Comparison of ENCODE assay signal across 1 cellular context in the genomic region with DNA sequence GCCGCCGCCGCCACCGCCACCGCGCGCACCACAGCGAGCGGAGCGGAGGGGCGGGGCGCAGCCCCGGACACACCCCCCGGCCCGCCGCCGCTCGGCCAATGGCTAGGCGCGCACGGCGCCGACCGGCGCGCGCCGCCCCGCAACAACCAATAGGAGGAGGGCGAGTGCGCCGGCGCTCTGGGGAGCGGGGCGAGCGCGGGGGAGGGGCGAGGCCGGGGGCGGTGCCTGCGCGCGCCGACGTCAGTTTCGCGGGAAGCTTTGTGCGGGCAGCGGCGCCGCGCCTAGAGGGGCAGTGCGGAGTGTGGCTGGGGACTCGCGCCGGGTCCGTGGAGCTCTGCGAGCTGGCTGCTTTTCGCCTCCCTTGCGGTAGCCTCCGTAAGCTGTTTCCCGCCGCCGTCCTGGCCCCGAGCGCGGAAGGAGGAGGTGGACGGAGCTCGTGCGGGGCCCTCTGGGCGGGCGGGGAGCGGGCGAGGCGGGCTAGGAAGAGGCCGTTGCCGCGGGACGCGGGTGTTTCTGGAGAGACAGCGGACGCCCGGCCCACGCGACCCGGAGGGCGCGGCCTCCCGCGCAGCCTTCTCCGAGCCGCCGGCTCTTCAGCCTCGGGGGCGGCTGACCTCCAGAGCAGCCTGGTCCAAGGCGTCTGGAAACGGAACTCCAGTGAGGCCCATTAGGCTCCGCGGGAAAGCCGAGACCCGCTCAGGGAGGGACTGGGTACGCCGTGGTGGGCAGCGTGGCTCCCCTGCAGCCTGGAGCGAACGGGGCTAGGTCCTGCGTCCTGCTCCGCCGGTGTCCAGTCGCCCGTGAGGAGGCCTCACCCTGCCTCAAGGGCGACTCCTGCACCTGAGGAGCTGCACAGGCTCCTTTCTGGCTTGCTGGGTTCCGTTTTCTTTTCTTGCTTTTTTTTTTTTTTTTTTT.
TF ChIP-seq lines count a peak whose summit lies in the region.

A gene (minus strand): TSS at position 44 of the 915 bp plus-strand sequence. CDS start 249 bp downstream, outside the sequence.

TF ChIP-seq in K562, 482 proteins besides CTCF, POLR2A, EP300 and RAD21 (continued from another document):
- TF ChIP-seq, protein P1, sequence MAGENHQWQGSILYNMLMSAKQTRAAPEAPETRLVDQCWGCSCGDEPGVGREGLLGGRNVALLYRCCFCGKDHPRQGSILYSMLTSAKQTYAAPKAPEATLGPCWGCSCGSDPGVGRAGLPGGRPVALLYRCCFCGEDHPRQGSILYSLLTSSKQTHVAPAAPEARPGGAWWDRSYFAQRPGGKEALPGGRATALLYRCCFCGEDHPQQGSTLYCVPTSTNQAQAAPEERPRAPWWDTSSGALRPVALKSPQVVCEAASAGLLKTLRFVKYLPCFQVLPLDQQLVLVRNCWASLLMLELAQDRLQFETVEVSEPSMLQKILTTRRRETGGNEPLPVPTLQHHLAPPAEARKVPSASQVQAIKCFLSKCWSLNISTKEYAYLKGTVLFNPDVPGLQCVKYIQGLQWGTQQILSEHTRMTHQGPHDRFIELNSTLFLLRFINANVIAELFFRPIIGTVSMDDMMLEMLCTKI (IDR thresholded peaks at IDR 0.05; ENCODE audit: partially characterized antibody), result no peak
- no peak for TF ChIP-seq CBFA2T3 (IDR thresholded peaks at IDR 0.05)
- no peak for TF ChIP-seq FOXA3 (CRISPR knock-in tag; conservative IDR thresholded peaks at IDR 0.05 in 1 of 2, IDR thresholded peaks at IDR 0.05 in 1 of 2)
- no peak for TF ChIP-seq ETV1 (tag; conservative IDR thresholded peaks at IDR 0.05; ENCODE audit: low read depth)
- TF ChIP-seq FOXK1 (CRISPR knock-in tag; IDR thresholded peaks at IDR 0.05; ENCODE audit: borderline replicate concordance), result peak; percentile 70; the same call in 1 of the 2 replicates
- no peak for TF ChIP-seq CCAR2 (IDR thresholded peaks at IDR 0.05; ENCODE audit: low read depth, low read length)
- peak; percentile 83 for TF ChIP-seq CXXC5 (CRISPR knock-in tag; IDR thresholded peaks at IDR 0.05)
- no peak for TF ChIP-seq RBM17 (IDR thresholded peaks at IDR 0.05; ENCODE audit: borderline replicate concordance, low read depth, low read length)
- TF ChIP-seq, protein P2, sequence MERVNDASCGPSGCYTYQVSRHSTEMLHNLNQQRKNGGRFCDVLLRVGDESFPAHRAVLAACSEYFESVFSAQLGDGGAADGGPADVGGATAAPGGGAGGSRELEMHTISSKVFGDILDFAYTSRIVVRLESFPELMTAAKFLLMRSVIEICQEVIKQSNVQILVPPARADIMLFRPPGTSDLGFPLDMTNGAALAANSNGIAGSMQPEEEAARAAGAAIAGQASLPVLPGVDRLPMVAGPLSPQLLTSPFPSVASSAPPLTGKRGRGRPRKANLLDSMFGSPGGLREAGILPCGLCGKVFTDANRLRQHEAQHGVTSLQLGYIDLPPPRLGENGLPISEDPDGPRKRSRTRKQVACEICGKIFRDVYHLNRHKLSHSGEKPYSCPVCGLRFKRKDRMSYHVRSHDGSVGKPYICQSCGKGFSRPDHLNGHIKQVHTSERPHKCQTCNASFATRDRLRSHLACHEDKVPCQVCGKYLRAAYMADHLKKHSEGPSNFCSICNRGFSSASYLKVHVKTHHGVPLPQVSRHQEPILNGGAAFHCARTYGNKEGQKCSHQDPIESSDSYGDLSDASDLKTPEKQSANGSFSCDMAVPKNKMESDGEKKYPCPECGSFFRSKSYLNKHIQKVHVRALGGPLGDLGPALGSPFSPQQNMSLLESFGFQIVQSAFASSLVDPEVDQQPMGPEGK (CRISPR knock-in tag; IDR thresholded peaks at IDR 0.05; ENCODE audit: borderline replicate concordance), result no peak
- no peak for TF ChIP-seq MTA2 (IDR thresholded peaks at IDR 0.05; ENCODE audit: low read depth)
- no peak for TF ChIP-seq ZNF263 (CRISPR knock-in tag; IDR thresholded peaks at IDR 0.05; ENCODE audit: borderline replicate concordance)
- TF ChIP-seq DACH1 (IDR thresholded peaks at IDR 0.05; ENCODE audit: partially characterized antibody), result no peak
- TF ChIP-seq, protein P3, sequence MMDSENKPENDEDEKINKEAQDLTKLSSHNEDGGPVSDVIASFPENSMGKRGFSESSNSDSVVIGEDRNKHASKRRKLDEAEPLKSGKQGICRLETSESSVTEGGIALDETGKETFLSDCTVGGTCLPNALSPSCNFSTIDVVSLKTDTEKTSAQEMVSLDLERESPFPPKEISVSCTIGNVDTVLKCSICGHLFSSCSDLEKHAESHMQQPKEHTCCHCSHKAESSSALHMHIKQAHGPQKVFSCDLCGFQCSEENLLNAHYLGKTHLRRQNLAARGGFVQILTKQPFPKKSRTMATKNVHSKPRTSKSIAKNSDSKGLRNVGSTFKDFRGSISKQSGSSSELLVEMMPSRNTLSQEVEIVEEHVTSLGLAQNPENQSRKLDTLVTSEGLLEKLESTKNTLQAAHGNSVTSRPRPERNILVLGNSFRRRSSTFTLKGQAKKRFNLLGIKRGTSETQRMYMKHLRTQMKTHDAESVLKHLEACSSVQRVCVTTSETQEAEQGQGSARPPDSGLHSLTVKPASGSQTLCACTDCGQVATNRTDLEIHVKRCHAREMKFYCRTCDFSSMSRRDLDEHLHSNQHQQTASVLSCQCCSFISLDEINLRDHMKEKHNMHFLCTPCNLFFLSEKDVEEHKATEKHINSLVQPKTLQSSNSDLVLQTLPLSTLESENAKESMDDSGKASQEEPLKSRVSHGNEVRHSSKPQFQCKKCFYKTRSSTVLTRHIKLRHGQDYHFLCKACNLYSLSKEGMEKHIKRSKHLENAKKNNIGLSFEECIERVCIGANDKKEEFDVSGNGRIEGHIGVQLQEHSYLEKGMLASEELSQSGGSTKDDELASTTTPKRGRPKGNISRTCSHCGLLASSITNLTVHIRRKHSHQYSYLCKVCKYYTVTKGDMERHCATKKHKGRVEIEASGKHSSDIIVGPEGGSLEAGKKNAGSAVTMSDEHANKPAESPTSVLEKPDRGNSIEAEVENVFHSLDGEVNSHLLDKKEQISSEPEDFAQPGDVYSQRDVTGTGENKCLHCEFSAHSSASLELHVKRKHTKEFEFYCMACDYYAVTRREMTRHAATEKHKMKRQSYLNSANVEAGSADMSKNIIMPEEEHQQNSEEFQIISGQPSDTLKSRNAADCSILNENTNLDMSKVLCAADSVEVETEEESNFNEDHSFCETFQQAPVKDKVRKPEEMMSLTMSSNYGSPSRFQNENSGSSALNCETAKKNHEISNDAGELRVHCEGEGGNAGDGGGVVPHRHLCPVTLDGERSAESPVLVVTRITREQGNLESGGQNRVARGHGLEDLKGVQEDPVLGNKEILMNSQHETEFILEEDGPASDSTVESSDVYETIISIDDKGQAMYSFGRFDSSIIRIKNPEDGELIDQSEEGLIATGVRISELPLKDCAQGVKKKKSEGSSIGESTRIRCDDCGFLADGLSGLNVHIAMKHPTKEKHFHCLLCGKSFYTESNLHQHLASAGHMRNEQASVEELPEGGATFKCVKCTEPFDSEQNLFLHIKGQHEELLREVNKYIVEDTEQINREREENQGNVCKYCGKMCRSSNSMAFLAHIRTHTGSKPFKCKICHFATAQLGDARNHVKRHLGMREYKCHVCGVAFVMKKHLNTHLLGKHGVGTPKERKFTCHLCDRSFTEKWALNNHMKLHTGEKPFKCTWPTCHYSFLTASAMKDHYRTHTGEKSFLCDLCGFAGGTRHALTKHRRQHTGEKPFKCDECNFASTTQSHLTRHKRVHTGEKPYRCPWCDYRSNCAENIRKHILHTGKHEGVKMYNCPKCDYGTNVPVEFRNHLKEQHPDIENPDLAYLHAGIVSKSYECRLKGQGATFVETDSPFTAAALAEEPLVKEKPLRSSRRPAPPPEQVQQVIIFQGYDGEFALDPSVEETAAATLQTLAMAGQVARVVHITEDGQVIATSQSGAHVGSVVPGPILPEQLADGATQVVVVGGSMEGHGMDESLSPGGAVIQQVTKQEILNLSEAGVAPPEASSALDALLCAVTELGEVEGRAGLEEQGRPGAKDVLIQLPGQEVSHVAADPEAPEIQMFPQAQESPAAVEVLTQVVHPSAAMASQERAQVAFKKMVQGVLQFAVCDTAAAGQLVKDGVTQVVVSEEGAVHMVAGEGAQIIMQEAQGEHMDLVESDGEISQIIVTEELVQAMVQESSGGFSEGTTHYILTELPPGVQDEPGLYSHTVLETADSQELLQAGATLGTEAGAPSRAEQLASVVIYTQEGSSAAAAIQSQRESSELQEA (IDR thresholded peaks at IDR 0.05; ENCODE audit: low read depth), result no peak
- no peak for TF ChIP-seq HEY1 (CRISPR knock-in tag; IDR thresholded peaks at IDR 0.05; ENCODE audit: borderline replicate concordance)
- TF ChIP-seq, protein P4, sequence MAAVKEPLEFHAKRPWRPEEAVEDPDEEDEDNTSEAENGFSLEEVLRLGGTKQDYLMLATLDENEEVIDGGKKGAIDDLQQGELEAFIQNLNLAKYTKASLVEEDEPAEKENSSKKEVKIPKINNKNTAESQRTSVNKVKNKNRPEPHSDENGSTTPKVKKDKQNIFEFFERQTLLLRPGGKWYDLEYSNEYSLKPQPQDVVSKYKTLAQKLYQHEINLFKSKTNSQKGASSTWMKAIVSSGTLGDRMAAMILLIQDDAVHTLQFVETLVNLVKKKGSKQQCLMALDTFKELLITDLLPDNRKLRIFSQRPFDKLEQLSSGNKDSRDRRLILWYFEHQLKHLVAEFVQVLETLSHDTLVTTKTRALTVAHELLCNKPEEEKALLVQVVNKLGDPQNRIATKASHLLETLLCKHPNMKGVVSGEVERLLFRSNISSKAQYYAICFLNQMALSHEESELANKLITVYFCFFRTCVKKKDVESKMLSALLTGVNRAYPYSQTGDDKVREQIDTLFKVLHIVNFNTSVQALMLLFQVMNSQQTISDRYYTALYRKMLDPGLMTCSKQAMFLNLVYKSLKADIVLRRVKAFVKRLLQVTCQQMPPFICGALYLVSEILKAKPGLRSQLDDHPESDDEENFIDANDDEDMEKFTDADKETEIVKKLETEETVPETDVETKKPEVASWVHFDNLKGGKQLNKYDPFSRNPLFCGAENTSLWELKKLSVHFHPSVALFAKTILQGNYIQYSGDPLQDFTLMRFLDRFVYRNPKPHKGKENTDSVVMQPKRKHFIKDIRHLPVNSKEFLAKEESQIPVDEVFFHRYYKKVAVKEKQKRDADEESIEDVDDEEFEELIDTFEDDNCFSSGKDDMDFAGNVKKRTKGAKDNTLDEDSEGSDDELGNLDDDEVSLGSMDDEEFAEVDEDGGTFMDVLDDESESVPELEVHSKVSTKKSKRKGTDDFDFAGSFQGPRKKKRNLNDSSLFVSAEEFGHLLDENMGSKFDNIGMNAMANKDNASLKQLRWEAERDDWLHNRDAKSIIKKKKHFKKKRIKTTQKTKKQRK (IDR thresholded peaks at IDR 0.05; ENCODE audit: borderline replicate concordance, low read depth, low read length), result no peak
- TF ChIP-seq NBN (IDR thresholded peaks at IDR 0.05; ENCODE audit: low read depth), result no peak; the same call in 1 of the 2 replicates
- TF ChIP-seq, protein P5, sequence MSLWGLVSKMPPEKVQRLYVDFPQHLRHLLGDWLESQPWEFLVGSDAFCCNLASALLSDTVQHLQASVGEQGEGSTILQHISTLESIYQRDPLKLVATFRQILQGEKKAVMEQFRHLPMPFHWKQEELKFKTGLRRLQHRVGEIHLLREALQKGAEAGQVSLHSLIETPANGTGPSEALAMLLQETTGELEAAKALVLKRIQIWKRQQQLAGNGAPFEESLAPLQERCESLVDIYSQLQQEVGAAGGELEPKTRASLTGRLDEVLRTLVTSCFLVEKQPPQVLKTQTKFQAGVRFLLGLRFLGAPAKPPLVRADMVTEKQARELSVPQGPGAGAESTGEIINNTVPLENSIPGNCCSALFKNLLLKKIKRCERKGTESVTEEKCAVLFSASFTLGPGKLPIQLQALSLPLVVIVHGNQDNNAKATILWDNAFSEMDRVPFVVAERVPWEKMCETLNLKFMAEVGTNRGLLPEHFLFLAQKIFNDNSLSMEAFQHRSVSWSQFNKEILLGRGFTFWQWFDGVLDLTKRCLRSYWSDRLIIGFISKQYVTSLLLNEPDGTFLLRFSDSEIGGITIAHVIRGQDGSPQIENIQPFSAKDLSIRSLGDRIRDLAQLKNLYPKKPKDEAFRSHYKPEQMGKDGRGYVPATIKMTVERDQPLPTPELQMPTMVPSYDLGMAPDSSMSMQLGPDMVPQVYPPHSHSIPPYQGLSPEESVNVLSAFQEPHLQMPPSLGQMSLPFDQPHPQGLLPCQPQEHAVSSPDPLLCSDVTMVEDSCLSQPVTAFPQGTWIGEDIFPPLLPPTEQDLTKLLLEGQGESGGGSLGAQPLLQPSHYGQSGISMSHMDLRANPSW (CRISPR knock-in tag; IDR thresholded peaks at IDR 0.05), result no peak
- no peak for TF ChIP-seq ZNF124 (CRISPR knock-in tag; IDR thresholded peaks at IDR 0.05)
